Comparison of ENCODE assay signal across 12 cellular contexts in genomic region chr6:56749632-56750151, GRCh38.
DNase-seq lines count a peak whose midpoint lies in the region; ATAC-seq, FAIRE-seq and TF ChIP-seq lines count a peak whose summit lies in the region.
"Had no signal": no experiment of that assay in that cellular context is flagged by ENCODE, and none has a peak within 500 bp of the region (broad histone marks: within the 10 kb centered on the region; RNA-seq: fewer than 3 reads in every experiment).

No MANE protein-coding gene starts in this region.

- peak; percentile 88 for FAIRE-seq in astrocyte (lab: Jason Lieb, UNC)

- TF ChIP-seq CTCF in HCT116 (IDR thresholded peaks at IDR 0.05 in 2 of 3, conservative IDR thresholded peaks at IDR 0.05 in 1 of 3; ENCODE audit: borderline replicate concordance in 1 of 3, insufficient read depth in 1 of 3, low read depth in 2 of 3, low read length in 2 of 3) (no peak), astrocyte (IDR thresholded peaks at IDR 0.05; ENCODE audit: insufficient read depth, low read depth, low read length) (no peak)

- peak; percentile 85 for ATAC-seq in HCT116
- peak; percentile 92 for ATAC-seq in left colon

- no peaks in the 10 kb centered on the region for H3K9me3 Mint-ChIP-seq in astrocyte (ENCODE audit: unreplicated experiment)
- H3K9me3 Mint-ChIP-seq: CD4-positive, alpha-beta memory T cell had no signal

- H2AFZ ChIP-seq in ACC112 (ENCODE audit: low read length, unreplicated experiment): no peak overlapping the region
- no peak overlapping the region for H2AFZ ChIP-seq in HCT116 (ENCODE audit: low read depth, low read length, poor library complexity, severe bottlenecking)
- H2AFZ ChIP-seq in astrocyte (ENCODE audit: low read depth, low read length): no peak overlapping the region

- peak overlapping the region; percentile 30; the same call in 1 of the 2 replicates for H3K4me3 ChIP-seq in ACC112 (ENCODE audit: low read depth, low read length)
- peak overlapping the region; percentile 15 to 50 for H3K4me3 ChIP-seq in HCT116 (replicated peaks in 1 of 2; ENCODE audit: low read depth in 1 of 2, low read length in 2 of 2)
- H3K4me3 ChIP-seq in astrocyte (ENCODE audit: insufficient read depth, low read depth, low read length): no peak overlapping the region
- H3K4me3 ChIP-seq: vagina had no signal

- H3K4me1 Mint-ChIP-seq in astrocyte (ENCODE audit: low read depth, unreplicated experiment): peaks cover 74% of the 10 kb centered on the region
- H3K4me1 Mint-ChIP-seq: CD4-positive, alpha-beta memory T cell had no signal

- peak overlapping the region; percentile 79 for H3K4me2 ChIP-seq in HCT116 (ENCODE audit: low read length)
- peak overlapping the region; percentile 79 for H3K4me2 ChIP-seq in astrocyte (ENCODE audit: low read length)

- no TSS peak for BruUV-seq in HCT116 (replicated peaks; lab: Mats Ljungman, UMichigan)

- H3K9me2 ChIP-seq in HCT116 (ENCODE audit: insufficient read depth): no peaks in the 10 kb centered on the region

- RAD21 ChIA-PET in HCT116 (lab: Charles Lee; ENCODE audit: low non-redundant PET in 1 of 2, low total read pairs in 2 of 2, uncharacterized antibody in 2 of 2, unreplicated experiment in 2 of 2): no interaction called here

- no peak for TF ChIP-seq POLR2A in HCT116 (IDR thresholded peaks at IDR 0.05; ENCODE audit: borderline replicate concordance, extremely low read depth, insufficient read depth, insufficient read length)

- no peak; the same call in 1 of the 2 replicates for TF ChIP-seq RAD21 in HCT116 (IDR thresholded peaks at IDR 0.05; ENCODE audit: low read depth)

- CTCF ChIA-PET in HCT116 (lab: Charles Lee): no interaction called here

- peaks cover 4% of the 10 kb centered on the region for H3K36me3 Mint-ChIP-seq in astrocyte (ENCODE audit: low read depth, unreplicated experiment)
- H3K36me3 Mint-ChIP-seq: CD4-positive, alpha-beta memory T cell had no signal

- POLR2A ChIA-PET in HCT116 (lab: Charles Lee): interaction anchor here (0.7 kb wide), 1 partner anchor 19 kb away, joined by 4 read pairs; no protein-coding TSS in a partner anchor

- H3K27ac ChIP-seq in ACC112 (ENCODE audit: low read depth, low read length) (peak overlapping the region; percentile 68), HCT116 (ENCODE audit: low read depth, low read length) (peak overlapping the region; percentile 97), astrocyte (ENCODE audit: low read depth, low read length) (peak overlapping the region; percentile 76)
- H3K27ac ChIP-seq: vagina had no signal

- H3K79me2 ChIP-seq in ACC112 (ENCODE audit: control insufficient read depth, insufficient read depth, low read length, unreplicated experiment) (peaks cover 87% of the 10 kb centered on the region), HCT116 (ENCODE audit: insufficient read depth, low read length) (peaks cover 84% of the 10 kb centered on the region), astrocyte (ENCODE audit: insufficient read depth, low read length) (peaks cover 96% of the 10 kb centered on the region)

- intact Hi-C loops in HCT116 (cut with micrococcal nuclease) (no loop called here), left colon (cut with DNase I, micrococcal nuclease) (loop anchor here in 1 of 2 donors (10.0 kb wide), 1 partner anchor 115 kb away; no protein-coding TSS in a partner anchor)

- H4K20me1 ChIP-seq in HCT116 (ENCODE audit: insufficient read depth) (no peaks in the 10 kb centered on the region), astrocyte (ENCODE audit: insufficient read depth, low read length) (peaks cover 10% of the 10 kb centered on the region)

- H3K4me1 ChIP-seq in ACC112 (ENCODE audit: control insufficient read depth, insufficient read depth, low read length, unreplicated experiment) (peaks cover 67% of the 10 kb centered on the region), HCT116 (ENCODE audit: control insufficient read depth in 1 of 2, insufficient read depth in 2 of 2, low read length in 2 of 2) (peaks cover 96 to 98% of the 10 kb centered on the region in 2 experiments), astrocyte (ENCODE audit: insufficient read depth, low read length) (peaks cover 34% of the 10 kb centered on the region)

- H3K36me3 ChIP-seq in ACC112 (ENCODE audit: insufficient read depth, low read length) (no peaks in the 10 kb centered on the region), HCT116 (ENCODE audit: control insufficient read depth in 1 of 2, insufficient read depth in 2 of 2, low read length in 2 of 2) (no peaks in the 10 kb centered on the region), astrocyte (ENCODE audit: insufficient read depth, low read length) (no peaks in the 10 kb centered on the region)
- H3K36me3 ChIP-seq: vagina had no signal

- no peaks in the 10 kb centered on the region for H3K27me3 Mint-ChIP-seq in astrocyte (ENCODE audit: low read depth, unreplicated experiment)
- H3K27me3 Mint-ChIP-seq: CD4-positive, alpha-beta memory T cell had no signal

- DNase-seq in HCT116 (ENCODE audit: low read depth, low spot score) (peak; percentile 91), astrocyte (ENCODE audit: low read depth) (peak; percentile 92), left colon (no peak), foreskin melanocyte (no peak), T-helper 2 cell (no peak), NCI-H2107 treated with DMSO at 0.1 percent for 48 hours (lab: John Stamatoyannopoulos, UW; ENCODE audit: unreplicated experiment) (no peak)
- no peak for DNase-seq in NK-92 treated with Interleukin-12 subunit alpha and Interleukin-12 subunit beta, amount 100 ng/mL, for 24 hours (lab: John Stamatoyannopoulos, UW)
- DNase-seq: activated CD8-positive, alpha-beta memory T cell treated with anti-CD3 and anti-CD28 coated beads, Interleukin-2, amount 50 U/mL, for 48 hours; CD4-positive, alpha-beta memory T cell; NCI-H1417 had no signal

- H3K27ac Mint-ChIP-seq in astrocyte (ENCODE audit: unreplicated experiment): peak overlapping the region; percentile 91
- H3K27ac Mint-ChIP-seq: CD4-positive, alpha-beta memory T cell had no signal

- H3K27me3 ChIP-seq in ACC112 (ENCODE audit: insufficient read depth, low read length) (no peaks in the 10 kb centered on the region), HCT116 (ENCODE audit: insufficient read depth, low read length) (no peaks in the 10 kb centered on the region), astrocyte (ENCODE audit: insufficient read depth, low read length) (no peaks in the 10 kb centered on the region)
- H3K27me3 ChIP-seq: vagina had no signal

- H3K9me3 ChIP-seq in HCT116 (ENCODE audit: control insufficient read depth in 1 of 2, insufficient read depth in 1 of 2, low read depth in 1 of 2, low read length in 2 of 2): no peaks in the 10 kb centered on the region
- H3K9me3 ChIP-seq in astrocyte (ENCODE audit: insufficient read depth, low read depth, low read length): no peaks in the 10 kb centered on the region
- H3K9me3 ChIP-seq: vagina had no signal

- H3K9ac ChIP-seq in HCT116 (ENCODE audit: low read length) (peak overlapping the region; percentile 57), astrocyte (ENCODE audit: low read length) (peak overlapping the region; percentile 49)

- H3K4me3 Mint-ChIP-seq in astrocyte (ENCODE audit: unreplicated experiment): peak overlapping the region; percentile 17
- H3K4me3 Mint-ChIP-seq: CD4-positive, alpha-beta memory T cell had no signal

TF ChIP-seq in HCT116, 20 proteins besides CTCF, POLR2A, EP300 and RAD21 (continues in another document):
- TF ChIP-seq REST (IDR thresholded peaks at IDR 0.05; ENCODE audit: low read depth) (no peak), MAX (IDR thresholded peaks at IDR 0.05) (peak; percentile 53), ZBTB33 (IDR thresholded peaks at IDR 0.05; ENCODE audit: extremely low read depth, insufficient replicate concordance, low read length) (no peak), CEBPB (IDR thresholded peaks at IDR 0.05; ENCODE audit: low read depth) (peak; percentile 80), JUND (IDR thresholded peaks at IDR 0.05) (peak; percentile 96)

Comparison
In these comparisons a context has a peak if more than half of its experiments do, and no peak if none do; other contexts are left out.
1. DNase-seq: peak in HCT116 (single experiment) and astrocyte (single experiment); none in left colon (0 of 2), foreskin melanocyte (single experiment), NK-92 treated with Interleukin-12 subunit alpha and Interleukin-12 subunit beta, amount 100 ng/mL, for 24 hours (single experiment), T-helper 2 cell (0 of 5) and NCI-H2107 treated with DMSO at 0.1 percent for 48 hours (single experiment).
2. Peak in every context shown above with its lines, with median percentiles within 50 percentile points of each other: H3K27ac ChIP-seq.